In the genomic region with DNA sequence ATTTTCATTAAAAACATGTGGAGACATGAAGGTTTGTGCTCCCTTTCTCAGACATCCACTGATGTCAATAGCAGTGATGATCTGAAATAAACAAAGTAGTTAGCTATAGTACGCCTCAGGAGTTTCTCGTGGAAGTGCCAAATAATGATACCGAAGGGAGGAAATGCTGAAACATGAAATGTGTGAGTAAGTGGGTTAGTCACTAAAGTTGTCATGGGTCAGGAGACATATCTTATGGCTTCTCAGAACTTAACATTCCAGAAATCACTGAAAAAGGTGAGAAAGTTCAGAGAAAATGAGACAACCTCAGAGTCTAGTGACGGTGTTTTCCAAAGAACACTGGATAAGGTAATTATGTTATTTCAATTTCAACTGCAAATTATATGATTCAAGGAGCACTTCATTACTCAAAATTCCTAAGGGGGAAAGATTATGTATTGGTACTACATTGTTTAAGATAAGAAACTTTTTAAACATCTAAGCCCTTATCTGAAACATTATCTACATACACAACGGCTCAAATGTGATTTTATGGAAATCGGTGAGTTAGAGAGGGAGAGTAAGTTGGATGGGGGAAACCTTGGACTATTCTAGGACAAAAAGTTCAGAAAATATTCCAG, we compare ENCODE assay signal across 11 cellular contexts. TPM values are rescaled to one million over a fixed set of nuclear protein-coding genes. Genes with fewer than 3 reads are reported as not detected.
DNase-seq lines count a peak whose midpoint lies in the region; ATAC-seq, FAIRE-seq and TF ChIP-seq lines count a peak whose summit lies in the region.
"Had no signal": no experiment of that assay in that cellular context is flagged by ENCODE, and none has a peak within 500 bp of the region (broad histone marks: within the 10 kb centered on the region; RNA-seq: fewer than 3 reads in every experiment).

No MANE protein-coding gene starts in this region.

- no peak overlapping the region for H3K9ac ChIP-seq in PC-3 (ENCODE audit: low read length)
- H3K9ac ChIP-seq in rectal smooth muscle tissue (ENCODE audit: low read length), result no peak overlapping the region

- TF ChIP-seq CTCF in PC-3 (conservative IDR thresholded peaks at IDR 0.05; ENCODE audit: low read depth, low read length) (no peak), coronary artery (IDR thresholded peaks at IDR 0.05) (no peak)

- no peaks in the 10 kb centered on the region for H3K9me3 ChIP-seq in PC-3 (ENCODE audit: low read length)

- peak; percentile 80 for FAIRE-seq in GM12892 (lab: Jason Lieb, UNC)

- H3K36me3 ChIP-seq in PC-3 (ENCODE audit: low read depth, low read length), result no peaks in the 10 kb centered on the region
- no peaks in the 10 kb centered on the region for H3K36me3 ChIP-seq in rectal smooth muscle tissue (ENCODE audit: control insufficient read depth, insufficient read depth, low read length)

- CTCF ChIA-PET in PC-3 (lab: Charles Lee), result interaction anchor here (0.6 kb wide), 1 partner anchor 91 kb away, joined by 3 read pairs; no protein-coding TSS in a partner anchor

- DNase-seq in GM12892 (ENCODE audit: insufficient read length) (no peak), PC-3 (peak; percentile 61), coronary artery (ENCODE audit: low spot score) (no peak), midbrain (lab: John Stamatoyannopoulos, UW) (no peak), DMS114 treated with DMSO at 0.1 percent for 48 hours (lab: John Stamatoyannopoulos, UW; ENCODE audit: unreplicated experiment) (no peak)
- DNase-seq: dorsolateral prefrontal cortex; left cardiac atrium; NCI-H1105; stimulated activated CD4-positive, alpha-beta T cell treated with anti-CD3 and anti-CD28 coated beads, Interleukin-12 subunit alpha, Interleukin-12 subunit beta, amount 100 ng/mL, for 4 hours had no signal

- POLR2A ChIA-PET in PC-3 (lab: Charles Lee; ENCODE audit: unreplicated experiment), result no interaction called here

- ATAC-seq in PC-3 (peak; percentile 55), HG03097 (IDR thresholded peaks at IDR 0.05; ENCODE audit: low FRiP score, unreplicated experiment) (no peak)

- peak overlapping the region; percentile 33 for H3K27ac ChIP-seq in PC-3 (ENCODE audit: low read length)
- peak overlapping the region; percentile 29 to 48 for H3K27ac ChIP-seq in coronary artery
- peak overlapping the region; percentile 11 for H3K27ac ChIP-seq in rectal smooth muscle tissue (ENCODE audit: low read depth, low read length)
- H3K27ac ChIP-seq: dorsolateral prefrontal cortex had no signal

- H2AFZ ChIP-seq in PC-3 (ENCODE audit: low read length), result no peak overlapping the region

- H3K4me2 ChIP-seq in PC-3 (ENCODE audit: low read length), result peak overlapping the region; percentile 53

- no peaks in the 10 kb centered on the region for H3F3A ChIP-seq in PC-3 (ENCODE audit: low read length, unreplicated experiment)

- H3K9me2 ChIP-seq in PC-3 (replicated peaks; ENCODE audit: low read length), result no peaks in the 10 kb centered on the region

- BruUV-seq in PC-3 (replicated peaks; lab: Mats Ljungman, UMichigan), result no TSS peak

- no peaks in the 10 kb centered on the region for H4K20me1 ChIP-seq in PC-3 (ENCODE audit: low read length)

- H3K79me2 ChIP-seq in PC-3 (ENCODE audit: low read length), result no peaks in the 10 kb centered on the region

- intact Hi-C loops in PC-3 (cut with micrococcal nuclease), result loop anchor here (10.0 kb wide), 1 partner anchor 49 kb away; no protein-coding TSS in a partner anchor

- H3K4me3 ChIP-seq in PC-3 (ENCODE audit: low read length) (no peak overlapping the region), coronary artery (peak overlapping the region; percentile 11), rectal smooth muscle tissue (ENCODE audit: low read length) (no peak overlapping the region)
- H3K4me3 ChIP-seq: dorsolateral prefrontal cortex had no signal

- TF ChIP-seq POLR2A in GM12892 (IDR thresholded peaks at IDR 0.05; ENCODE audit: low read depth, low read length), result no peak

- H3K4me1 ChIP-seq in PC-3 (ENCODE audit: insufficient read depth, low read length) (peaks cover 17% of the 10 kb centered on the region), rectal smooth muscle tissue (ENCODE audit: control insufficient read depth, insufficient read depth, low read length) (no peaks in the 10 kb centered on the region)

- H3K27me3 ChIP-seq in PC-3 (ENCODE audit: low read length), result no peaks in the 10 kb centered on the region
- no peaks in the 10 kb centered on the region for H3K27me3 ChIP-seq in rectal smooth muscle tissue (ENCODE audit: control insufficient read depth, insufficient read depth, low read length)
- H3K27me3 ChIP-seq: dorsolateral prefrontal cortex had no signal

RNA-seq across cellular contexts. Expression of a gene that starts 20.6 kb away (rescaled TPM):
- 31.5 TPM for polyA plus RNA-seq in GM12892 (2012; ENCODE audit: missing spikeins)
- 6.9 and 8.2 TPM in 2 replicates for total RNA-seq in PC-3 (2014; rRNA removed)
